1 cellular context compared by ENCODE assay signal in the genomic region with DNA sequence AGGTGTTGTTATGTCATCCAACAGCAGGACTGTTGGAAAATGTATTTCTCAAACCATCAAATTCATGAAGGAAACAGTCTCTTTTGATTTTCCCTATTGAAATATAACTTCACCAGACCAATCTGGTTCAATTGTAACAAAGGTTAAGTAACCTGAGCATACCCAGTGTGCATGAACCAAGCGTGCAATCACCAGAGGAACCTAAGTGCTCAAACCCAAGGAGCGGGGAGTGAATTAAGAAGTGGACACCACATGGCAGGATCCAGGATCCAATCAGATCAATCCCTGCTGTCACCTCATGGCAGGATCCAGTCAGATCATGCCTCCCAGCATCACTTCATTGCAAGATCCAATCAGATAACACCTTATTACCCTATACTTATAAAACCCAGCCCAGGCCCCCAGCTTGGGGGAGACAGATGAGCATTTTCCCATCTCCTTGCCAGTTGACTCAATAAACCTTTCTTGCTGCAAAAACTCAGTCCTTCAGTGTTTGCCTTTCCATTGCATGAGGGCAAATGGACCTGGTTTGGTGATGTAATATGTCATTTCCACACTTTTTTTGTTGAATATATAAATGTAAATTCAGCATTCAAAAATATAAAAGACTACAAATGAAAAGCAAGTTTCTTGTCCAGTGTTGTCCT.
TF ChIP-seq lines count a peak whose summit lies in the region.

No MANE protein-coding gene starts in this region.

TF ChIP-seq in SK-N-SH treated with all-trans-retinoic acid at 6 μM for 48 hours, 23 proteins besides CTCF, POLR2A, EP300 and RAD21 (continued from another document):
- TF ChIP-seq, protein P1, sequence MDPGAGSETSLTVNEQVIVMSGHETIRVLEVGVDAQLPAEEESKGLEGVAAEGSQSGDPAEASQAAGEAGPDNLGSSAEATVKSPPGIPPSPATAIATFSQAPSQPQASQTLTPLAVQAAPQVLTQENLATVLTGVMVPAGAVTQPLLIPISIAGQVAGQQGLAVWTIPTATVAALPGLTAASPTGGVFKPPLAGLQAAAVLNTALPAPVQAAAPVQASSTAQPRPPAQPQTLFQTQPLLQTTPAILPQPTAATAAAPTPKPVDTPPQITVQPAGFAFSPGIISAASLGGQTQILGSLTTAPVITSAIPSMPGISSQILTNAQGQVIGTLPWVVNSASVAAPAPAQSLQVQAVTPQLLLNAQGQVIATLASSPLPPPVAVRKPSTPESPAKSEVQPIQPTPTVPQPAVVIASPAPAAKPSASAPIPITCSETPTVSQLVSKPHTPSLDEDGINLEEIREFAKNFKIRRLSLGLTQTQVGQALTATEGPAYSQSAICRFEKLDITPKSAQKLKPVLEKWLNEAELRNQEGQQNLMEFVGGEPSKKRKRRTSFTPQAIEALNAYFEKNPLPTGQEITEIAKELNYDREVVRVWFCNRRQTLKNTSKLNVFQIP (CRISPR knock-in tag; IDR thresholded peaks at IDR 0.05; ENCODE audit: borderline replicate concordance, low read depth): no peak
- TF ChIP-seq PPARA (CRISPR knock-in tag; IDR thresholded peaks at IDR 0.05; ENCODE audit: borderline replicate concordance) (no peak), ARNTL (CRISPR knock-in tag; IDR thresholded peaks at IDR 0.05; ENCODE audit: borderline replicate concordance, low read depth) (no peak), BACH2 (CRISPR knock-in tag; IDR thresholded peaks at IDR 0.05; ENCODE audit: borderline replicate concordance) (no peak), ESRRG (CRISPR knock-in tag; IDR thresholded peaks at IDR 0.05) (no peak), ZFP3 (CRISPR knock-in tag; IDR thresholded peaks at IDR 0.05) (no peak), CSDC2 (CRISPR knock-in tag; IDR thresholded peaks at IDR 0.05) (no peak), ZC3H10 (CRISPR knock-in tag; IDR thresholded peaks at IDR 0.05) (no peak), ZNF70 (CRISPR knock-in tag; IDR thresholded peaks at IDR 0.05) (no peak), SNAI2 (CRISPR knock-in tag; IDR thresholded peaks at IDR 0.05) (no peak)
